ENCODE assay signal across 9 cellular contexts in genomic region chr16:56574625-56575024, GRCh38. TPM values are rescaled to one million over a fixed set of nuclear protein-coding genes. Genes with fewer than 3 reads are reported as not detected.
"Had no signal": no experiment of that assay in that cellular context is flagged by ENCODE, and none has a peak within 500 bp of the region (broad histone marks: within the 10 kb centered on the region; RNA-seq: fewer than 3 reads in every experiment).

No MANE protein-coding gene starts in this region.

- FAIRE-seq: G401.6, GM12878, GM12891, GM12892, GM18507, GM19239 had no signal

- DNase-seq: GDM1, GF-D8 had no signal

- ATAC-seq: GM12878 had no signal

- H3K4me3 ChIP-seq: GM12878 had no signal

RNA-seq across cellular contexts. Expression of gene MT4, which starts 9.8 kb away (rescaled TPM):
- total RNA-seq: G401, GM12878 had no signal
- polyA plus RNA-seq: GM12878 had no signal

RNA-seq across cellular contexts. Expression of gene MT3, which starts 14.7 kb away (rescaled TPM):
- total RNA-seq: G401, GM12878 had no signal

RNA-seq across cellular contexts. Expression of gene MT2A, which starts 33.8 kb away (rescaled TPM):
- total RNA-seq: G401 had no signal

RNA-seq across cellular contexts. Expression of gene MT1E, which starts 51.0 kb away (rescaled TPM):
- total RNA-seq: G401 had no signal
